In genomic region chr1:230026572-230026971, GRCh38 we compare ENCODE assay signal across 21 cellular contexts.
"Had no signal": no experiment of that assay in that cellular context is flagged by ENCODE, and none has a peak within 500 bp of the region (broad histone marks: within the 10 kb centered on the region; RNA-seq: fewer than 3 reads in every experiment).

No MANE protein-coding gene starts in this region.

- H3K27ac Mint-ChIP-seq: activated B cell treated with CpG ODN at 0.5 μM for 24 hours; activated naive CD4-positive, alpha-beta T cell treated with anti-CD3 and anti-CD28 coated beads for 36 hours; activated naive CD8-positive, alpha-beta T cell treated with anti-CD3 and anti-CD28 coated beads, Interleukin-2, amount 50 U/mL, for 24 hours; naive B cell; neural progenitor cell; stimulated activated naive B cell treated with anti-CD40 and anti-IgM and Interleukin-4, amounts not matched to agents 10 μg/mL and 1 μg/mL and 100 μg/mL, for 72 hours had no signal

- H3K36me3 ChIP-seq: ascending aorta, breast epithelium, neural progenitor cell, spleen had no signal

- H3K27ac ChIP-seq: ascending aorta, breast epithelium, neural progenitor cell, spleen had no signal

- H3K4me1 Mint-ChIP-seq: naive B cell, neural progenitor cell had no signal

- H2AFZ ChIP-seq: neural progenitor cell had no signal

- H3K27me3 ChIP-seq: ascending aorta, breast epithelium, spleen had no signal

- FAIRE-seq: urothelium cell line had no signal

- H3K4me1 ChIP-seq: ascending aorta, breast epithelium, neural progenitor cell, spleen had no signal

- H3K9ac ChIP-seq: neural progenitor cell had no signal

- H3K4me2 ChIP-seq: neural progenitor cell had no signal

- H3K4me3 ChIP-seq: ascending aorta, breast epithelium, neural progenitor cell, spleen had no signal

- H3K4me3 Mint-ChIP-seq: activated B cell treated with CpG ODN at 0.5 μM for 24 hours; activated naive CD4-positive, alpha-beta T cell treated with anti-CD3 and anti-CD28 coated beads for 36 hours; activated naive CD8-positive, alpha-beta T cell treated with anti-CD3 and anti-CD28 coated beads, Interleukin-2, amount 50 U/mL, for 24 hours; activated T-cell treated with anti-CD3 and anti-CD28 coated beads, Interleukin-2, amount 50 U/mL, for 4 hours; naive B cell; neural progenitor cell; stimulated activated naive B cell treated with anti-CD40 and anti-IgM and Interleukin-4, amounts not matched to agents 10 μg/mL and 1 μg/mL and 100 μg/mL, for 72 hours had no signal

- H3K36me3 Mint-ChIP-seq: neural progenitor cell had no signal

- H3K27me3 Mint-ChIP-seq: activated naive CD8-positive, alpha-beta T cell treated with anti-CD3 and anti-CD28 coated beads, Interleukin-2, amount 50 U/mL, for 24 hours had no signal

- DNase-seq: activated B cell treated with CpG ODN at 0.5 μM for 24 hours; activated CD4-positive, alpha-beta T cell treated with anti-CD3 and anti-CD28 coated beads for 48 hours; activated CD8-positive, alpha-beta memory T cell treated with anti-CD3 and anti-CD28 coated beads, Interleukin-2, amount 50 U/mL, for 4 hours; activated naive CD4-positive, alpha-beta T cell treated with anti-CD3 and anti-CD28 coated beads for 36 hours; activated naive CD8-positive, alpha-beta T cell treated with anti-CD3 and anti-CD28 coated beads, Interleukin-2, amount 50 U/mL, for 24 hours; activated T-cell treated with anti-CD3 and anti-CD28 coated beads, Interleukin-2, amount 50 U/mL, for 4 hours; dermis blood vessel endothelial cell; effector memory CD4-positive, alpha-beta T cell; foreskin fibroblast; mammary epithelial cell; naive B cell; spleen; stimulated activated CD4-positive, alpha-beta T cell treated with anti-CD3 and anti-CD28 coated beads, Interleukin-4, amount 100 ng/mL, for 4 hours; stimulated activated naive B cell treated with anti-CD40 and anti-IgM and Interleukin-4, amounts not matched to agents 10 μg/mL and 1 μg/mL and 100 μg/mL, for 72 hours; T-helper 1 cell; T-helper 9 cell had no signal

- H3K9me3 ChIP-seq: ascending aorta had no signal

- ATAC-seq: activated naive CD8-positive, alpha-beta T cell treated with anti-CD3 and anti-CD28 coated beads, Interleukin-2, amount 50 U/mL, for 24 hours; activated T-cell treated with anti-CD3 and anti-CD28 coated beads, Interleukin-2, amount 50 U/mL, for 4 hours; sciatic nerve; stimulated activated naive B cell treated with anti-CD40 and anti-IgM and Interleukin-4, amounts not matched to agents 10 μg/mL and 1 μg/mL and 100 μg/mL, for 72 hours had no signal
